In genomic region chr9:129037767-129038098, GRCh38 we compare ENCODE assay signal across 8 cellular contexts. TPM values are rescaled to one million over a fixed set of nuclear protein-coding genes. Genes with fewer than 3 reads are reported as not detected.
DNase-seq lines count a peak whose midpoint lies in the region; ATAC-seq and TF ChIP-seq lines count a peak whose summit lies in the region.

No MANE protein-coding gene starts in this region.

- CTCF ChIA-PET in CD4-positive, alpha-beta T cell (lab: Charles Lee) = no interaction called here

- no peak for ATAC-seq in CD4-positive, alpha-beta T cell (ENCODE audit: poor library complexity)
- ATAC-seq in RWPE2 (ENCODE audit: low read depth) (no peak), GM21360 (IDR thresholded peaks at IDR 0.05; ENCODE audit: unreplicated experiment) (no peak), GM18858 (IDR thresholded peaks at IDR 0.05; ENCODE audit: unreplicated experiment) (no peak)

- peaks cover 25% of the 10 kb centered on the region for H3K36me3 ChIP-seq in RWPE2 (ENCODE audit: low read depth)

- no peaks in the 10 kb centered on the region for H3K27me3 ChIP-seq in CD4-positive, alpha-beta T cell (ENCODE audit: control insufficient read depth, insufficient read depth, low read length)
- H3K27me3 ChIP-seq in RWPE2 (ENCODE audit: insufficient read depth, poor library complexity, severe bottlenecking) = no peaks in the 10 kb centered on the region

- intact Hi-C loops in CD4-positive, alpha-beta T cell (cut with DNase I, micrococcal nuclease) = loop anchor here in 1 of 2 experiments (2.0 kb wide), 2 partner anchors 43 to 73 kb away; partner anchors contain the start of genes CRAT, DOLPP1 and PTPA

- no peak overlapping the region for H3K27ac Mint-ChIP-seq in CD4-positive, alpha-beta T cell
- peak overlapping the region; percentile 41 for H3K27ac Mint-ChIP-seq in osteocyte (ENCODE audit: unreplicated experiment)

- H3K4me1 Mint-ChIP-seq in CD4-positive, alpha-beta T cell (ENCODE audit: low read depth) = peaks cover 35% of the 10 kb centered on the region
- peaks cover 25% of the 10 kb centered on the region for H3K4me1 Mint-ChIP-seq in osteocyte (ENCODE audit: unreplicated experiment)

- H3K27ac ChIP-seq in CD4-positive, alpha-beta T cell (ENCODE audit: low read depth, low read length) = no peak overlapping the region
- no peak overlapping the region for H3K27ac ChIP-seq in RWPE2 (ENCODE audit: poor library complexity, severe bottlenecking)

- H3K9me3 ChIP-seq in CD4-positive, alpha-beta T cell (ENCODE audit: control insufficient read depth, low read length) = no peaks in the 10 kb centered on the region
- H3K9me3 ChIP-seq in RWPE2 (ENCODE audit: severe bottlenecking) = no peaks in the 10 kb centered on the region

- peak overlapping the region; percentile 89 for H3K4me3 Mint-ChIP-seq in CD4-positive, alpha-beta T cell
- peak overlapping the region; percentile 97 for H3K4me3 Mint-ChIP-seq in osteocyte (ENCODE audit: unreplicated experiment)

- no peak for TF ChIP-seq CTCF in CD4-positive, alpha-beta T cell (IDR thresholded peaks at IDR 0.05)
- TF ChIP-seq CTCF in RWPE2 (IDR thresholded peaks at IDR 0.05; ENCODE audit: poor library complexity, severe bottlenecking) (no peak), osteocyte (IDR thresholded peaks at IDR 0.05) (no peak)

- no peak for DNase-seq in CD4-positive, alpha-beta T cell
- DNase-seq in RWPE2 (ENCODE audit: low spot score) (no peak), fibroblast of gingiva (ENCODE audit: low read depth) (peak; percentile 49), osteocyte (ENCODE audit: extremely low spot score, unreplicated experiment) (no peak), COLO668 (lab: John Stamatoyannopoulos, UW; ENCODE audit: unreplicated experiment) (no peak), Kasumi-1 (lab: John Stamatoyannopoulos, UW) (no peak)

- POLR2A ChIA-PET in CD4-positive, alpha-beta T cell (lab: Charles Lee) = interaction anchor here (1.3 kb wide), 1 partner anchor 10 kb away, joined by 5 read pairs; the partner anchor contains the start of gene SH3GLB2

- no peaks in the 10 kb centered on the region for H3K9me3 Mint-ChIP-seq in CD4-positive, alpha-beta T cell
- no peaks in the 10 kb centered on the region for H3K9me3 Mint-ChIP-seq in osteocyte (ENCODE audit: unreplicated experiment)

- H3K4me1 ChIP-seq in RWPE2 (ENCODE audit: insufficient read depth, poor library complexity, severe bottlenecking) = no peaks in the 10 kb centered on the region

- H3K4me3 ChIP-seq in RWPE2 (ENCODE audit: severe bottlenecking) = peak overlapping the region; percentile 93

- no peaks in the 10 kb centered on the region for H3K27me3 Mint-ChIP-seq in CD4-positive, alpha-beta T cell
- H3K27me3 Mint-ChIP-seq in osteocyte (ENCODE audit: unreplicated experiment) = no peaks in the 10 kb centered on the region

- peaks cover 28% of the 10 kb centered on the region for H3K36me3 Mint-ChIP-seq in CD4-positive, alpha-beta T cell (ENCODE audit: low read depth)
- H3K36me3 Mint-ChIP-seq in osteocyte (ENCODE audit: unreplicated experiment) = peaks cover 12% of the 10 kb centered on the region

RNA-seq across cellular contexts. Expression of gene MIGA2, which starts 1.3 kb away (rescaled TPM):
- total RNA-seq in CD4-positive, alpha-beta T cell = 10 to 100 TPM; 53.2 to 56.9 TPM
- 27.5 and 29.9 TPM in 2 replicates for total RNA-seq in osteocyte

RNA-seq across cellular contexts. Expression of gene SH3GLB2, which starts 9.6 kb away (rescaled TPM):
- 10 to 100 TPM; 65.6 to 69.1 TPM for total RNA-seq in CD4-positive, alpha-beta T cell
- 105 and 113 TPM in 2 replicates for total RNA-seq in osteocyte

RNA-seq across cellular contexts. Expression of gene DOLPP1, which starts 43.2 kb away (rescaled TPM):
- total RNA-seq in CD4-positive, alpha-beta T cell = 1 to 10 TPM; 2.7 to 3.6 TPM
- 13.3 and 19.3 TPM in 2 replicates for total RNA-seq in osteocyte
